Comparison of ENCODE assay signal across 1 cellular context in genomic region chr10:68562666-68563522, GRCh38.
TF ChIP-seq lines count a peak whose summit lies in the region.

No MANE protein-coding gene starts in this region.

TF ChIP-seq in HepG2, 621 proteins besides CTCF, POLR2A, EP300 and RAD21 (continued from another document):
- TF ChIP-seq GMEB1 (CRISPR knock-in tag; IDR thresholded peaks at IDR 0.05; ENCODE audit: borderline replicate concordance) (no peak), SAP130 (CRISPR knock-in tag; IDR thresholded peaks at IDR 0.05; ENCODE audit: low read depth) (peak; percentile 36; the same call in 1 of the 2 replicates), ZNF281 (CRISPR knock-in tag; IDR thresholded peaks at IDR 0.05; ENCODE audit: borderline replicate concordance) (peak; percentile 37; the same call in 1 of the 2 replicates), ZFP36 (IDR thresholded peaks at IDR 0.05; ENCODE audit: borderline replicate concordance, low read depth, low read length, partially characterized antibody) (no peak), MAX (IDR thresholded peaks at IDR 0.05) (0 out of 2 replicates have a peak, but pooled peaks have one; percentile 21), BCL6 (CRISPR knock-in tag; IDR thresholded peaks at IDR 0.05) (peak; percentile 95), ASH2L (IDR thresholded peaks at IDR 0.05; ENCODE audit: insufficient read length, low read depth, low read length) (no peak)
